ENCODE assay signal across 1 cellular context in genomic region chr1:28648493-28649238, GRCh38.
A peak's percentile ranks its signal among the peaks of the same experiment; 100 is the strongest.
TF ChIP-seq lines count a peak whose summit lies in the region.

RNU11 (plus strand) TSS chr1:28648600.

TF ChIP-seq in GM12878, 131 proteins besides CTCF, POLR2A, EP300 and RAD21 (continued from another document and continues in another):
- no peak for TF ChIP-seq SUZ12 (IDR thresholded peaks at IDR 0.05; ENCODE audit: unreplicated experiment)
- TF ChIP-seq BHLHE40 (IDR thresholded peaks at IDR 0.05; ENCODE audit: borderline replicate concordance in 1 of 2, low read depth in 2 of 2, low read length in 1 of 2) = peak; percentile 72 to 80
- TF ChIP-seq TAF1 (IDR thresholded peaks at IDR 0.05; ENCODE audit: borderline replicate concordance, low read depth, low read length) = peak; percentile 76
- peak; percentile 100 for TF ChIP-seq ZBED1 (IDR thresholded peaks at IDR 0.05; ENCODE audit: borderline replicate concordance)
- TF ChIP-seq BCL3 (IDR thresholded peaks at IDR 0.05; ENCODE audit: borderline replicate concordance, insufficient read depth, low read depth, low read length, poor library complexity, severe bottlenecking) = peak; percentile 99
- peak; percentile 56; the same call in 1 of the 2 replicates for TF ChIP-seq REST (IDR thresholded peaks at IDR 0.05; ENCODE audit: low read depth, low read length)
- peak; percentile 86 for TF ChIP-seq PBX3 (IDR thresholded peaks at IDR 0.05; ENCODE audit: insufficient replicate concordance, low read depth, low read length)
- peak; percentile 90 for TF ChIP-seq CREM (IDR thresholded peaks at IDR 0.05; ENCODE audit: low read depth)
- peak; percentile 100 for TF ChIP-seq SMAD5 (IDR thresholded peaks at IDR 0.05; ENCODE audit: low read depth)
- peak; percentile 97 for TF ChIP-seq BCL11A (IDR thresholded peaks at IDR 0.05; ENCODE audit: low read depth, low read length)
- peak; percentile 91 for TF ChIP-seq SP1 (IDR thresholded peaks at IDR 0.05; ENCODE audit: low read depth, low read length)
- TF ChIP-seq ZBTB33 (IDR thresholded peaks at IDR 0.05) = peak; percentile 92; the same call in 1 of the 2 replicates
- TF ChIP-seq SREBF2 (IDR thresholded peaks at IDR 0.05; ENCODE audit: low read length) = no peak
- TF ChIP-seq ZNF592 (IDR thresholded peaks at IDR 0.05) = peak; percentile 70; the same call in 1 of the 2 replicates
- TF ChIP-seq POLR2AphosphoS2 (IDR thresholded peaks at IDR 0.05; ENCODE audit: low read depth, low read length) = peak; percentile 100
- peak; percentile 57; the same call in 1 of the 2 replicates for TF ChIP-seq FOXK2 (IDR thresholded peaks at IDR 0.05)
- peak; percentile 95 for TF ChIP-seq RUNX3 (IDR thresholded peaks at IDR 0.05; ENCODE audit: low read length)
- TF ChIP-seq TCF7 (IDR thresholded peaks at IDR 0.05; ENCODE audit: borderline replicate concordance) = peak; percentile 96
- TF ChIP-seq ASH2L (IDR thresholded peaks at IDR 0.05; ENCODE audit: borderline replicate concordance, low read depth) = no peak
- peak; percentile 86 for TF ChIP-seq RELA (IDR thresholded peaks at IDR 0.05; ENCODE audit: borderline replicate concordance, partially characterized antibody)
- TF ChIP-seq ZBTB40 (IDR thresholded peaks at IDR 0.05; ENCODE audit: borderline replicate concordance) = no peak
- TF ChIP-seq LARP7 (IDR thresholded peaks at IDR 0.05) = peak; percentile 44; the same call in 1 of the 2 replicates
- peak; percentile 42; the same call in 1 of the 2 replicates for TF ChIP-seq NR2F1 (conservative IDR thresholded peaks at IDR 0.05)
- peak; percentile 96 for TF ChIP-seq PAX8 (IDR thresholded peaks at IDR 0.05)
- no peak for TF ChIP-seq HDGF (IDR thresholded peaks at IDR 0.05)
- TF ChIP-seq NFIC (IDR thresholded peaks at IDR 0.05; ENCODE audit: low read depth, low read length) = peak; percentile 100
- no peak for TF ChIP-seq CHD1 (IDR thresholded peaks at IDR 0.05; ENCODE audit: low read depth, low read length)
- TF ChIP-seq MLLT1 (IDR thresholded peaks at IDR 0.05) = peak; percentile 99
- TF ChIP-seq FOXM1 (IDR thresholded peaks at IDR 0.05; ENCODE audit: low read depth, low read length) = peak; percentile 100
- peak; percentile 85 for TF ChIP-seq RELB (IDR thresholded peaks at IDR 0.05; ENCODE audit: low read depth)
- TF ChIP-seq CHD4 (IDR thresholded peaks at IDR 0.05) = no peak
- TF ChIP-seq SUPT20H (IDR thresholded peaks at IDR 0.05; ENCODE audit: borderline replicate concordance, control insufficient read depth, low read depth, low read length) = no peak
- peak; percentile 100 for TF ChIP-seq PML (IDR thresholded peaks at IDR 0.05; ENCODE audit: low read length)
